In genomic region chr9:131673531-131673930, GRCh38 we compare ENCODE assay signal across 14 cellular contexts.
DNase-seq lines count a peak whose midpoint lies in the region; ATAC-seq and TF ChIP-seq lines count a peak whose summit lies in the region.
"Had no signal": no experiment of that assay in that cellular context is flagged by ENCODE, and none has a peak within 500 bp of the region (broad histone marks: within the 10 kb centered on the region; RNA-seq: fewer than 3 reads in every experiment).

No MANE protein-coding gene starts in this region.

- no peak for DNase-seq in activated naive CD8-positive, alpha-beta T cell treated with anti-CD3 and anti-CD28 coated beads, Interleukin-2, amount 50 U/mL, for 24 hours
- DNase-seq in natural killer cell treated with Interleukin-12 subunit alpha and Interleukin-12 subunit beta and Interleukin-15 and Interleukin-18, amount 100 ng/mL, for 72 hours (ENCODE audit: low spot score) = no peak
- DNase-seq in mesothelial cell of epicardium (ENCODE audit: low spot score in 2 of 2, unreplicated experiment in 2 of 2) (no peak), erythroblast (lab: John Stamatoyannopoulos, UW) (no peak), NCI-H524 treated with DMSO at 0.1 percent for 48 hours (lab: John Stamatoyannopoulos, UW) (no peak)
- DNase-seq: activated CD4-positive, alpha-beta T cell treated with anti-CD3 and anti-CD28 coated beads, Interleukin-2, amount 50 U/mL, for 48 hours; AML-193; midbrain; OCI-M1; posterior cingulate gyrus had no signal

- H3K36me3 ChIP-seq in BLaER1 = 0 out of 2 replicates have a peak, but pooled peaks cover 4% of the 10 kb centered on the region

- no peaks in the 10 kb centered on the region for H3K36me3 Mint-ChIP-seq in activated naive CD8-positive, alpha-beta T cell treated with anti-CD3 and anti-CD28 coated beads, Interleukin-2, amount 50 U/mL, for 24 hours (ENCODE audit: low read depth)
- no peaks in the 10 kb centered on the region for H3K36me3 Mint-ChIP-seq in natural killer cell treated with Interleukin-12 subunit alpha and Interleukin-12 subunit beta and Interleukin-15 and Interleukin-18, amount 100 ng/mL, for 72 hours
- H3K36me3 Mint-ChIP-seq in mesothelial cell of epicardium = no peaks in the 10 kb centered on the region

- TF ChIP-seq CTCF in mesothelial cell of epicardium (IDR thresholded peaks at IDR 0.05; ENCODE audit: unreplicated experiment) = no peak

- no peak overlapping the region for H3K4me3 Mint-ChIP-seq in activated naive CD8-positive, alpha-beta T cell treated with anti-CD3 and anti-CD28 coated beads, Interleukin-2, amount 50 U/mL, for 24 hours
- H3K4me3 Mint-ChIP-seq in natural killer cell treated with Interleukin-12 subunit alpha and Interleukin-12 subunit beta and Interleukin-15 and Interleukin-18, amount 100 ng/mL, for 72 hours = peak overlapping the region; percentile 37
- H3K4me3 Mint-ChIP-seq in mesothelial cell of epicardium = no peak overlapping the region

- no peaks in the 10 kb centered on the region for H3K27me3 ChIP-seq in BLaER1

- peaks cover 98% of the 10 kb centered on the region for H3K4me1 Mint-ChIP-seq in activated naive CD8-positive, alpha-beta T cell treated with anti-CD3 and anti-CD28 coated beads, Interleukin-2, amount 50 U/mL, for 24 hours
- peaks cover 83% of the 10 kb centered on the region in 2 donors for H3K4me1 Mint-ChIP-seq in natural killer cell treated with Interleukin-12 subunit alpha and Interleukin-12 subunit beta and Interleukin-15 and Interleukin-18, amount 100 ng/mL, for 72 hours (ENCODE audit: low read depth in 2 of 2)
- peaks cover 58% of the 10 kb centered on the region for H3K4me1 Mint-ChIP-seq in mesothelial cell of epicardium

- H3K9me3 ChIP-seq in BLaER1 = no peaks in the 10 kb centered on the region

- H3K4me3 ChIP-seq in BLaER1 = peak overlapping the region; percentile 68
- peak overlapping the region; percentile 14; the same call in 1 of the 2 replicates for H3K4me3 ChIP-seq in GM08714 (ENCODE audit: low read length)

- H3K27ac ChIP-seq in BLaER1 = peak overlapping the region; percentile 95

- H4K20me1 ChIP-seq in BLaER1 = peaks cover 11% of the 10 kb centered on the region

- H3K4me1 ChIP-seq in BLaER1 = peaks cover 100% of the 10 kb centered on the region

- ATAC-seq in activated naive CD8-positive, alpha-beta T cell treated with anti-CD3 and anti-CD28 coated beads, Interleukin-2, amount 50 U/mL, for 24 hours = no peak
- no peak for ATAC-seq in natural killer cell treated with Interleukin-12 subunit alpha and Interleukin-12 subunit beta and Interleukin-15 and Interleukin-18, amount 100 ng/mL, for 72 hours
- ATAC-seq in GM19328 (IDR thresholded peaks at IDR 0.05; ENCODE audit: unreplicated experiment) = no peak
- ATAC-seq: activated naive CD4-positive, alpha-beta T cell treated with anti-CD3 and anti-CD28 coated beads, Interleukin-2, amount 50 U/mL, for 72 hours had no signal

- TF ChIP-seq POLR2A in erythroblast (IDR thresholded peaks at IDR 0.05; ENCODE audit: low read length) = no peak

- H3K9me3 Mint-ChIP-seq in activated naive CD8-positive, alpha-beta T cell treated with anti-CD3 and anti-CD28 coated beads, Interleukin-2, amount 50 U/mL, for 24 hours = no peaks in the 10 kb centered on the region
- H3K9me3 Mint-ChIP-seq in natural killer cell treated with Interleukin-12 subunit alpha and Interleukin-12 subunit beta and Interleukin-15 and Interleukin-18, amount 100 ng/mL, for 72 hours = no peaks in the 10 kb centered on the region
- H3K9me3 Mint-ChIP-seq in mesothelial cell of epicardium = no peaks in the 10 kb centered on the region
- H3K9me3 Mint-ChIP-seq: activated naive CD4-positive, alpha-beta T cell treated with anti-CD3 and anti-CD28 coated beads, Interleukin-2, amount 50 U/mL, for 72 hours had no signal

- peak overlapping the region; percentile 97 for H3K4me2 ChIP-seq in BLaER1

- peak overlapping the region; percentile 28 for H3K27ac Mint-ChIP-seq in activated naive CD8-positive, alpha-beta T cell treated with anti-CD3 and anti-CD28 coated beads, Interleukin-2, amount 50 U/mL, for 24 hours
- peak overlapping the region; percentile 94 to 95 for H3K27ac Mint-ChIP-seq in natural killer cell treated with Interleukin-12 subunit alpha and Interleukin-12 subunit beta and Interleukin-15 and Interleukin-18, amount 100 ng/mL, for 72 hours
- no peak overlapping the region for H3K27ac Mint-ChIP-seq in mesothelial cell of epicardium

- peak overlapping the region; percentile 86 for H3K9ac ChIP-seq in BLaER1

- H3K27me3 Mint-ChIP-seq in activated naive CD8-positive, alpha-beta T cell treated with anti-CD3 and anti-CD28 coated beads, Interleukin-2, amount 50 U/mL, for 24 hours = no peaks in the 10 kb centered on the region
- no peaks in the 10 kb centered on the region for H3K27me3 Mint-ChIP-seq in natural killer cell treated with Interleukin-12 subunit alpha and Interleukin-12 subunit beta and Interleukin-15 and Interleukin-18, amount 100 ng/mL, for 72 hours
- no peaks in the 10 kb centered on the region for H3K27me3 Mint-ChIP-seq in mesothelial cell of epicardium (ENCODE audit: low read depth)
